8 cellular contexts compared by ENCODE assay signal in the genomic region with DNA sequence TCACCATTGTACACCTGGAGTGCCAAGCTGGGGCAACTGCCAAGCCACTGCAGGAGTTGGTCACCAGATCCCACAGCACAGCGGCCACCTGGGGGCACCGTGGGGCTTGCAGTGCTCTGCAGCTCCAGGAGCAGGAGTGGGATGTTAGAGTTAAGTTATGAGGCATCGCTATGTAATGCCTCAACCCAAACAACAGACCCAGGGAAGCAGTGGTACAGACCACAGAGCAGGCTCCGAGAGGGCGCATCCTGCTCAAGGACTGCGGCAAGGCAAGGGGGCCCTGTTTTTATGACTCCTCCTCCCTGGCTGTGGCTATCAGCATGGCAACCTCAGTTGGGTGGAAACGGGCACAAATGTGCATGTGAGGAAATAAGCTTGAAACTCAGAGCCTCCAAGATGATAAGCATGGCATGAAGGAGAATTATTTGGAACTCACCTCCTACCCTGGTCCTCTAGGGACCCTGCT.
DNase-seq lines count a peak whose midpoint lies in the region; ATAC-seq, FAIRE-seq and TF ChIP-seq lines count a peak whose summit lies in the region.

No MANE protein-coding gene starts in this region.

- no peak overlapping the region for H3K4me3 ChIP-seq in KMS-11 (IDR thresholded peaks at IDR 0.05; ENCODE audit: insufficient read depth, low read depth, low read length)
- H3K4me3 ChIP-seq in ovary = no peak overlapping the region
- H3K4me3 ChIP-seq in thoracic aorta = peak overlapping the region; percentile 10

- peaks cover 30% of the 10 kb centered on the region for H3K4me1 Mint-ChIP-seq in activated naive CD4-positive, alpha-beta T cell treated with anti-CD3 and anti-CD28 coated beads, Interleukin-2, amount 10 ng/mL, durations not matched to agents 7 days and 5 days

- no peaks in the 10 kb centered on the region for H3K9me3 ChIP-seq in ovary
- no peaks in the 10 kb centered on the region for H3K9me3 ChIP-seq in thoracic aorta

- intact Hi-C loops in ovary (cut with DNase I) = loop anchor here (2.0 to 10.0 kb wide), 7 partner anchors 66 to 191 kb away; a partner anchor contains a TSS

- peak; percentile 38 for TF ChIP-seq POLR2A in ovary (IDR thresholded peaks at IDR 0.05)

- DNase-seq in D721Med (ENCODE audit: insufficient read length, low spot score) (no peak), SK-MEL-5 (ENCODE audit: low read depth, low spot score) (peak; percentile 63), globus pallidus (ENCODE audit: low spot score) (peak; percentile 47), ovary (peak; percentile 85 to 91 (median 89)), thoracic aorta (ENCODE audit: low spot score) (peak; percentile 63)
- peak; percentile 86 for DNase-seq in activated naive CD4-positive, alpha-beta T cell treated with anti-CD3 and anti-CD28 coated beads, Interleukin-2, amount 10 ng/mL, durations not matched to agents 7 days and 5 days

- ATAC-seq in thoracic aorta (ENCODE audit: insufficient number of reproducible peaks, low FRiP score, low read depth) (peak; percentile 87), GM18907 (IDR thresholded peaks at IDR 0.05; ENCODE audit: unreplicated experiment) (no peak)

- H3K36me3 ChIP-seq in KMS-11 (ENCODE audit: insufficient read depth) (no peaks in the 10 kb centered on the region), ovary (no peaks in the 10 kb centered on the region), thoracic aorta (no peaks in the 10 kb centered on the region)

- H3K4me1 ChIP-seq in KMS-11 (ENCODE audit: low read depth, poor library complexity, severe bottlenecking) (peaks cover 10% of the 10 kb centered on the region), ovary (ENCODE audit: insufficient read depth) (peaks cover 42% of the 10 kb centered on the region), thoracic aorta (ENCODE audit: control insufficient read depth in 1 of 2, low read depth in 2 of 2) (peaks cover 5 to 25% of the 10 kb centered on the region in 2 donors)

- TF ChIP-seq CTCF in D721Med (IDR thresholded peaks at IDR 0.05; ENCODE audit: insufficient read depth, missing control alignments) (peak; percentile 63), KMS-11 (conservative IDR thresholded peaks at IDR 0.05; ENCODE audit: low read depth, low read length) (peak; percentile 28), ovary (IDR thresholded peaks at IDR 0.05) (peak; percentile 41 to 88 (median 78)), thoracic aorta (IDR thresholded peaks at IDR 0.05) (peak; percentile 79)

- H2AFZ ChIP-seq in KMS-11 (ENCODE audit: low read depth) = no peak overlapping the region

- peaks cover 3% of the 10 kb centered on the region for H3K36me3 Mint-ChIP-seq in activated naive CD4-positive, alpha-beta T cell treated with anti-CD3 and anti-CD28 coated beads, Interleukin-2, amount 10 ng/mL, durations not matched to agents 7 days and 5 days

- no peak overlapping the region for H3K27ac ChIP-seq in KMS-11
- peak overlapping the region; percentile 72 to 77 for H3K27ac ChIP-seq in ovary
- peak overlapping the region; percentile 43 to 68 for H3K27ac ChIP-seq in thoracic aorta

- no peaks in the 10 kb centered on the region for H4K20me1 ChIP-seq in KMS-11 (ENCODE audit: insufficient read depth)

- CTCF ChIA-PET in activated naive CD4-positive, alpha-beta T cell treated with anti-CD3 and anti-CD28 coated beads, Interleukin-2, amount 10 ng/mL, durations not matched to agents 7 days and 5 days (lab: Charles Lee) = interaction anchor here (0.6 to 6.4 kb wide), 28 partner anchors 10 to 375 kb away, joined by 3 to 78 read pairs (median 6); a partner anchor contains a TSS

- H3K27me3 ChIP-seq in KMS-11 (ENCODE audit: insufficient read depth, low read depth) (no peaks in the 10 kb centered on the region), ovary (no peaks in the 10 kb centered on the region), thoracic aorta (replicated peaks; ENCODE audit: insufficient read depth) (no peaks in the 10 kb centered on the region)

- H3K9ac ChIP-seq in KMS-11 = no peak overlapping the region

- no peaks in the 10 kb centered on the region for H3K79me2 ChIP-seq in KMS-11 (ENCODE audit: insufficient read depth, low read depth)

- no peak overlapping the region for H3K4me2 ChIP-seq in KMS-11

- in situ Hi-C loops in SK-MEL-5 (cut with HindIII; ENCODE audit: low pct_unique_long_range_greater_than_20kb, low sequenced_read_pairs) = no loop called here

- H3K4me3 Mint-ChIP-seq in activated naive CD4-positive, alpha-beta T cell treated with anti-CD3 and anti-CD28 coated beads, Interleukin-2, amount 10 ng/mL, durations not matched to agents 7 days and 5 days = no peak overlapping the region

- H3K27me3 Mint-ChIP-seq in activated naive CD4-positive, alpha-beta T cell treated with anti-CD3 and anti-CD28 coated beads, Interleukin-2, amount 10 ng/mL, durations not matched to agents 7 days and 5 days = no peaks in the 10 kb centered on the region

- no peak for FAIRE-seq in D721Med (lab: Jason Lieb, UNC)

- no peaks in the 10 kb centered on the region for H3K9me3 Mint-ChIP-seq in activated naive CD4-positive, alpha-beta T cell treated with anti-CD3 and anti-CD28 coated beads, Interleukin-2, amount 10 ng/mL, durations not matched to agents 7 days and 5 days

- TF ChIP-seq EP300 in ovary (IDR thresholded peaks at IDR 0.05) = no peak

- WGBS in ovary, 3 donors = 4 to 7% (median 6%) methylated on average over 7 of the region's 7 CpGs

- H3K27ac Mint-ChIP-seq in activated naive CD4-positive, alpha-beta T cell treated with anti-CD3 and anti-CD28 coated beads, Interleukin-2, amount 10 ng/mL, durations not matched to agents 7 days and 5 days = peak overlapping the region; percentile 45

Comparison
In these comparisons a context has a peak if more than half of its experiments do, and no peak if none do; other contexts are left out.
1. CTCF ChIP-seq: peak in every context shown above with its lines; median percentile 79 in thoracic aorta; 78 in ovary; 63 in D721Med; 28 in KMS-11.